In genomic region chr22:41523464-41524221, GRCh38 we compare ENCODE assay signal across 9 cellular contexts. TPM values are rescaled to one million over a fixed set of nuclear protein-coding genes. Genes with fewer than 3 reads are reported as not detected.
DNase-seq lines count a peak whose midpoint lies in the region; ATAC-seq and TF ChIP-seq lines count a peak whose summit lies in the region.
"Had no signal": no experiment of that assay in that cellular context is flagged by ENCODE, and none has a peak within 500 bp of the region (broad histone marks: within the 10 kb centered on the region; RNA-seq: fewer than 3 reads in every experiment).

No MANE protein-coding gene starts in this region.

- ATAC-seq in activated T-helper 17 cell treated with anti-CD3 and anti-CD28 coated beads, Interleukin-2, amount 50 U/mL, for 72 hours (replicated peaks): no peak
- ATAC-seq in left cardiac atrium: peak; percentile 28 to 29
- peak; percentile 21 to 29 for ATAC-seq in gastrocnemius medialis
- no peak for ATAC-seq in HG03469 (IDR thresholded peaks at IDR 0.05; ENCODE audit: unreplicated experiment)
- no peak for ATAC-seq in HG02884 (IDR thresholded peaks at IDR 0.05; ENCODE audit: unreplicated experiment)
- no peak for ATAC-seq in GM19397 (IDR thresholded peaks at IDR 0.05; ENCODE audit: unreplicated experiment)

- no peaks in the 10 kb centered on the region for H3K9me3 ChIP-seq in gastrocnemius medialis

- peaks cover 84% of the 10 kb centered on the region for H3K36me3 Mint-ChIP-seq in Calu3 (ENCODE audit: insufficient read depth, unreplicated experiment)
- peaks cover 66% of the 10 kb centered on the region for H3K36me3 Mint-ChIP-seq in activated T-helper 17 cell treated with anti-CD3 and anti-CD28 coated beads, Interleukin-2, amount 50 U/mL, for 72 hours (ENCODE audit: low read depth)

- TF ChIP-seq CTCF in Calu3 (IDR thresholded peaks at IDR 0.05; ENCODE audit: unreplicated experiment) (no peak), gastrocnemius medialis (IDR thresholded peaks at IDR 0.05 in 4 of 5, conservative IDR thresholded peaks at IDR 0.05 in 1 of 5) (no peak)

- H3K36me3 ChIP-seq in gastrocnemius medialis: peaks cover 0 to 84% of the 10 kb centered on the region in 2 donors

- no peak overlapping the region for H3K4me3 ChIP-seq in gastrocnemius medialis

- peak overlapping the region; percentile 65 for H3K27ac Mint-ChIP-seq in Calu3 (ENCODE audit: unreplicated experiment)
- H3K27ac Mint-ChIP-seq in activated T-helper 17 cell treated with anti-CD3 and anti-CD28 coated beads, Interleukin-2, amount 50 U/mL, for 72 hours: peak overlapping the region; percentile 54

- H3K27me3 Mint-ChIP-seq in Calu3 (ENCODE audit: unreplicated experiment): no peaks in the 10 kb centered on the region
- H3K27me3 Mint-ChIP-seq in activated T-helper 17 cell treated with anti-CD3 and anti-CD28 coated beads, Interleukin-2, amount 50 U/mL, for 72 hours: no peaks in the 10 kb centered on the region

- BruUV-seq in Calu3 (replicated peaks; lab: Mats Ljungman, UMichigan): no TSS peak

- intact Hi-C loops in Calu3 (cut with micrococcal nuclease; ENCODE audit: unreplicated experiment): no loop called here
- intact Hi-C loops in left cardiac atrium (cut with DNase I): no loop called here
- intact Hi-C loops in gastrocnemius medialis (cut with DNase I; ENCODE audit: low total_unique reads): no loop called here

- in situ Hi-C loops in gastrocnemius medialis (cut with MboI; ENCODE audit: low sequenced_read_pairs in 4 of 4): loop anchor here in 1 of 4 donors (5.0 kb wide), 1 partner anchor 121 kb away; no protein-coding TSS in a partner anchor

- DNase-seq in Calu3 (no peak), left cardiac atrium (peak; percentile 35), gastrocnemius medialis (no peak), GM19240 (ENCODE audit: insufficient read length, low spot score) (no peak)
- DNase-seq: activated CD4-positive, alpha-beta T cell treated with anti-CD3 and anti-CD28 coated beads for 48 hours had no signal

- TF ChIP-seq POLR2A in gastrocnemius medialis (IDR thresholded peaks at IDR 0.05): no peak

- H3K27ac ChIP-seq in gastrocnemius medialis: peak overlapping the region; percentile 73 to 96 (median 84)

- no peaks in the 10 kb centered on the region for H3K9me3 Mint-ChIP-seq in Calu3 (ENCODE audit: low read depth, unreplicated experiment)
- no peaks in the 10 kb centered on the region for H3K9me3 Mint-ChIP-seq in activated T-helper 17 cell treated with anti-CD3 and anti-CD28 coated beads, Interleukin-2, amount 50 U/mL, for 72 hours

- no peaks in the 10 kb centered on the region for H3K27me3 ChIP-seq in gastrocnemius medialis

- H3K4me1 ChIP-seq in gastrocnemius medialis: peaks cover 26 to 31% of the 10 kb centered on the region in 2 donors

- CTCF ChIA-PET in Calu3 (lab: Charles Lee): interaction anchor here (0.6 kb wide), 2 partner anchors 29 to 226 kb away, joined by 3 to 4 read pairs; no protein-coding TSS in a partner anchor

- no peak overlapping the region for H3K4me3 Mint-ChIP-seq in Calu3 (ENCODE audit: low read depth, unreplicated experiment)
- no peak overlapping the region for H3K4me3 Mint-ChIP-seq in activated T-helper 17 cell treated with anti-CD3 and anti-CD28 coated beads, Interleukin-2, amount 50 U/mL, for 72 hours

- H3K4me1 Mint-ChIP-seq in Calu3 (ENCODE audit: low read depth, unreplicated experiment): no peaks in the 10 kb centered on the region
- H3K4me1 Mint-ChIP-seq in activated T-helper 17 cell treated with anti-CD3 and anti-CD28 coated beads, Interleukin-2, amount 50 U/mL, for 72 hours: no peaks in the 10 kb centered on the region

RNA-seq across cellular contexts. Expression of gene POLR3H, which starts 20.6 kb away (rescaled TPM):
- total RNA-seq in Calu3 (2022) (49.7 and 53.8 TPM in 2 replicates), left cardiac atrium (10 to 100 TPM; 25.0 to 34.0 TPM), gastrocnemius medialis (10 to 100 TPM in 1 of 4 donors, 1 to 10 TPM in 3; 5.7 to 11.0 (median 6.9) TPM)
- total RNA-seq in activated T-helper 17 cell treated with anti-CD3 and anti-CD28 coated beads, Interleukin-2, amount 50 U/mL, for 72 hours: 10 to 100 TPM; 19.5 to 58.2 TPM

RNA-seq across cellular contexts. Expression of gene CSDC2, which starts 37.2 kb away (rescaled TPM):
- total RNA-seq in Calu3 (2022): not detected in 2 replicates
- total RNA-seq in activated T-helper 17 cell treated with anti-CD3 and anti-CD28 coated beads, Interleukin-2, amount 50 U/mL, for 72 hours: not detected
- total RNA-seq in left cardiac atrium: 100 to 1,000 TPM; 165 to 217 TPM
- 1 to 10 TPM in 1 of 4 donors, under 1 TPM in 3; 0.41 to 3.9 (median 0.89) TPM for total RNA-seq in gastrocnemius medialis

RNA-seq across cellular contexts. Expression of gene ACO2, which starts 54.7 kb away (rescaled TPM):
- total RNA-seq in Calu3 (2022): 94.0 and 94.5 TPM in 2 replicates
- 100 to 1,000 TPM in 1 of 2 donors, 10 to 100 TPM in 1; 67.8 to 106 TPM for total RNA-seq in activated T-helper 17 cell treated with anti-CD3 and anti-CD28 coated beads, Interleukin-2, amount 50 U/mL, for 72 hours
- 100 to 1,000 TPM; 415 to 523 TPM for total RNA-seq in left cardiac atrium
- total RNA-seq in gastrocnemius medialis: 100 to 1,000 TPM; 361 to 763 (median 473) TPM

RNA-seq across cellular contexts. Expression of gene PHF5A, which starts 55.2 kb away (rescaled TPM):
- total RNA-seq in Calu3 (2022) (53.3 and 68.5 TPM in 2 replicates), left cardiac atrium (10 to 100 TPM; 22.8 to 28.1 TPM), gastrocnemius medialis (10 to 100 TPM; 33.8 to 43.5 (median 38.9) TPM)
- total RNA-seq in activated T-helper 17 cell treated with anti-CD3 and anti-CD28 coated beads, Interleukin-2, amount 50 U/mL, for 72 hours: 10 to 100 TPM; 34.3 to 92.0 TPM

Comparison
In these comparisons a context has a peak if more than half of its experiments do, and no peak if none do; other contexts are left out.
1. ATAC-seq: peak in left cardiac atrium (2 of 2) and gastrocnemius medialis (2 of 2); none in activated T-helper 17 cell treated with anti-CD3 and anti-CD28 coated beads, Interleukin-2, amount 50 U/mL, for 72 hours (single experiment), HG03469 (single experiment), HG02884 (single experiment) and GM19397 (single experiment).
2. RNA of gene CSDC2, which starts 37.2 kb away (total RNA-seq): 165 to 217 TPM in left cardiac atrium; 0.41 to 3.9 TPM in gastrocnemius medialis, not detected in Calu3 and not detected in activated T-helper 17 cell treated with anti-CD3 and anti-CD28 coated beads, Interleukin-2, amount 50 U/mL, for 72 hours; every median in the first group is over 10 times any median in the second.